9 cellular contexts compared by ENCODE assay signal in the genomic region with DNA sequence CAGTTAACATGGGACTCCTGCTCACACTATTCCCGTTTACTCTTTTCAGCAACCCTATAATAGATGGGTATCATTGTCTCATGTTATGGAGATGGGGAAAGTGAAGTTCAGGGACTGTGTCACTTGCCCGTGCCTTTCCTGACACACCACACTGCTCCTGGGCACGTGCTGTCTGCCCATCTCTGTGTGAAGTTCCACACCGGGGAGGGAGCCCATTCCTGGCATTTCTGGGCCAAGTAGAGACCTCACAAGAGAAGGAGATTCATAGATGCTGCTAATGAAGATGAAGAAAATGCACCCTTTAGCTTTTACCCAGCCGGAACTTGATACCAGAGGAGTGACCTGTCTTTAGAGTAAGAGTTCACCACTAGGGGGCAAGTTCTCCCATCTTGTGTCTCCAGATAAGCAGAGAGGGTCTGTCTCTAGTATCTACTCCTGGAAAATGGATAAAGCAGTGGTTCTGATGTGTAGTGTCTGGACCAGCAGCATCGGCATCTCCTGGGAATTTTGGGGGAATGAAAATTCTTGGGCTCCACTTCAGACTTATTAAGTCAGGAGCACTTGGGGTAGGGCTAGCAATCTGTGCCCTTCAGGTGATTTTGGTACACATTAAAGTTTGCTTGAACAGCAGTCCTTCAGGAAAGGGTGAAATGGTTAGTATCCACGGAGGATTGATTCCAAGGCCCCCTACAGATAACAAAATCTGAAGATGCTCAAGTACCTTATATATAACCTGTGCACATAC. TPM values are rescaled to one million over a fixed set of nuclear protein-coding genes. Genes with fewer than 3 reads are reported as not detected.
DNase-seq lines count a peak whose midpoint lies in the region; ATAC-seq and TF ChIP-seq lines count a peak whose summit lies in the region.
"Had no signal": no experiment of that assay in that cellular context is flagged by ENCODE, and none has a peak within 500 bp of the region (broad histone marks: within the 10 kb centered on the region; RNA-seq: fewer than 3 reads in every experiment).

No MANE protein-coding gene starts in this region.

- no peak overlapping the region for H2AK5ac ChIP-seq in IMR-90 (ENCODE audit: low read depth, low read length)

- no peaks in the 10 kb centered on the region for H4K20me1 ChIP-seq in IMR-90 (ENCODE audit: insufficient read depth, low read length)

- H3K4ac ChIP-seq in IMR-90 (ENCODE audit: low read depth, low read length): 0 out of 2 replicates have a peak overlapping the region, but pooled peaks have one; percentile 16

- H3K4me3 ChIP-seq in IMR-90 (ENCODE audit: insufficient read depth, low read depth, low read length) (no peak overlapping the region), heart right ventricle (no peak overlapping the region), skeletal muscle cell (ENCODE audit: low read depth, low read length) (no peak overlapping the region)

- H3K4me1 ChIP-seq in IMR-90 (ENCODE audit: control insufficient read depth, insufficient read depth, low read length): peaks cover 3% of the 10 kb centered on the region
- H3K4me1 ChIP-seq in heart right ventricle: peaks cover 0 to 32% (median 25%) of the 10 kb centered on the region in 9 donors

- H3K27me3 ChIP-seq in IMR-90 (ENCODE audit: control insufficient read depth, insufficient read depth, low read length) (no peaks in the 10 kb centered on the region), heart right ventricle (no peaks in the 10 kb centered on the region)
- H3K27me3 ChIP-seq: BLaER1 treated with 17β-estradiol and CSF1 and Interleukin-3, amounts not matched to agents 10 nM and 100 nM had no signal

- no peak overlapping the region for H3K18ac ChIP-seq in IMR-90 (ENCODE audit: low read depth, low read length)

- H3K14ac ChIP-seq in IMR-90 (replicated peaks; ENCODE audit: low read depth, low read length): no peak overlapping the region

- H3K27ac ChIP-seq in IMR-90 (ENCODE audit: insufficient read depth, low read length) (no peak overlapping the region), heart right ventricle (no peak overlapping the region)

- no peak overlapping the region for H2BK5ac ChIP-seq in IMR-90 (ENCODE audit: low read depth, low read length, poor library complexity, severe bottlenecking)

- H3K9me3 ChIP-seq in IMR-90 (ENCODE audit: control insufficient read depth, insufficient read depth, low read length) (no peaks in the 10 kb centered on the region), heart right ventricle (no peaks in the 10 kb centered on the region)
- H3K9me3 ChIP-seq: BLaER1 treated with 17β-estradiol and CSF1 and Interleukin-3, amounts not matched to agents 10 nM and 100 nM had no signal

- BruUV-seq in IMR-90 (replicated peaks; lab: Mats Ljungman, UMichigan): no TSS peak

- H2BK120ac ChIP-seq in IMR-90 (ENCODE audit: low read depth, low read length): no peak overlapping the region

- no peak overlapping the region for H2BK20ac ChIP-seq in IMR-90 (ENCODE audit: low read depth, low read length)

- no CpG with 5 or more reads among the region's 7 CpGs for WGBS in IMR-90 (ENCODE audit: extremely low coverage in 2 of 2, insufficient read length in 1 of 2), 2 experiments
- WGBS in heart right ventricle, 2 donors: 52 to 54% methylated on average over 7 of the region's 7 CpGs

- peak; percentile 53 for ATAC-seq in GM21526 (IDR thresholded peaks at IDR 0.05; ENCODE audit: low FRiP score, unreplicated experiment)
- ATAC-seq in IMR-90 (ENCODE audit: low read depth): peak; percentile 61
- peak; percentile 29 to 59 for ATAC-seq in activated naive CD4-positive, alpha-beta T cell treated with anti-CD3 and anti-CD28 coated beads, Interleukin-2, amount 50 U/mL, for 72 hours
- ATAC-seq in heart right ventricle: peak in 6 of 8 donors; percentile 28 to 75 (median 38)

- H3K9me1 ChIP-seq in IMR-90 (ENCODE audit: insufficient read depth, low read length): peaks cover 3% of the 10 kb centered on the region; the same call in 1 of the 2 replicates

- peak overlapping the region; percentile 45 to 100 for H3K27ac Mint-ChIP-seq in activated naive CD4-positive, alpha-beta T cell treated with anti-CD3 and anti-CD28 coated beads, Interleukin-2, amount 50 U/mL, for 72 hours

- H3K4me2 ChIP-seq in IMR-90 (ENCODE audit: low read depth, low read length): no peak overlapping the region

- TF ChIP-seq POLR2A in IMR-90 (IDR thresholded peaks at IDR 0.05; ENCODE audit: low read depth, low read length): no peak

- peaks cover 30 to 33% of the 10 kb centered on the region in 2 donors for H3K36me3 Mint-ChIP-seq in activated naive CD4-positive, alpha-beta T cell treated with anti-CD3 and anti-CD28 coated beads, Interleukin-2, amount 50 U/mL, for 72 hours

- TF ChIP-seq CTCF in IMR-90 (conservative IDR thresholded peaks at IDR 0.05; ENCODE audit: low read depth, low read length) (peak; percentile 55), heart right ventricle (IDR thresholded peaks at IDR 0.05) (peak; percentile 23 to 64 (median 57))

- DNase-seq in activated CD4-positive, CD25-positive, alpha-beta regulatory T cell treated with anti-CD3 and anti-CD28 coated beads, Interleukin-2, amount 50 U/mL, for 16 hours (ENCODE audit: low read depth, low spot score): peak; percentile 4
- no peak for DNase-seq in activated CD4-positive, CD25-positive, alpha-beta regulatory T cell treated with anti-CD3 and anti-CD28 coated beads, Interleukin-2, amount 50 U/mL, for 72 hours
- DNase-seq in IMR-90 (peak; percentile 55), NOMO-1 treated with dmso at 0.1 percent for 144 hours (lab: John Stamatoyannopoulos, UW; ENCODE audit: unreplicated experiment) (peak; percentile 43), heart right ventricle (no peak), skeletal muscle cell (ENCODE audit: low read depth) (peak; percentile 10)
- peak in 1 of 2 donors; percentile 38 for DNase-seq in activated naive CD4-positive, alpha-beta T cell treated with anti-CD3 and anti-CD28 coated beads, Interleukin-2, amount 50 U/mL, for 72 hours (ENCODE audit: low spot score in 2 of 2)

- 0 out of 4 replicates have a peak overlapping the region, but pooled peaks of 1 of the 2 experiments have one; percentile 19 for H4K8ac ChIP-seq in IMR-90 (ENCODE audit: low read depth in 2 of 2, low read length in 2 of 2)

- H3K23ac ChIP-seq in IMR-90 (ENCODE audit: low read depth, low read length): no peak overlapping the region

- POLR2A ChIA-PET in IMR-90 (lab: Charles Lee; ENCODE audit: unreplicated experiment): no interaction called here

- no peak overlapping the region for H2BK15ac ChIP-seq in IMR-90 (ENCODE audit: low read depth, low read length)

- TF ChIP-seq RAD21 in IMR-90 (IDR thresholded peaks at IDR 0.05; ENCODE audit: low read length): peak; percentile 35

- no peak overlapping the region for H2AK9ac ChIP-seq in IMR-90 (replicated peaks; ENCODE audit: low read depth, low read length, poor library complexity)

- CTCF ChIA-PET in IMR-90 (lab: Yijun Ruan, JAX): interaction anchor here (0.7 kb wide), 1 partner anchor 382 kb away, joined by 3 read pairs; no protein-coding TSS in a partner anchor

- H4K91ac ChIP-seq in IMR-90 (ENCODE audit: insufficient read depth, low read depth, low read length): no peak overlapping the region

- in situ Hi-C loops in IMR-90 (cut with MboI; ENCODE audit: low sequenced_read_pairs): no loop called here

- no peaks in the 10 kb centered on the region for H3K36me3 ChIP-seq in IMR-90 (ENCODE audit: control insufficient read depth, insufficient read depth, low read length)
- H3K36me3 ChIP-seq in heart right ventricle: peaks cover 0 to 6% (median 0%) of the 10 kb centered on the region in 9 donors

- H3K9me3 Mint-ChIP-seq in activated naive CD4-positive, alpha-beta T cell treated with anti-CD3 and anti-CD28 coated beads, Interleukin-2, amount 50 U/mL, for 72 hours: no peaks in the 10 kb centered on the region

- no peak overlapping the region for H3K9ac ChIP-seq in IMR-90 (ENCODE audit: low read depth, low read length)

- no peak overlapping the region for H3K56ac ChIP-seq in IMR-90 (ENCODE audit: extremely low read depth, insufficient read depth, low read length)

- no peak overlapping the region for H4K5ac ChIP-seq in IMR-90 (ENCODE audit: low read depth, low read length)

- dilution Hi-C loops in IMR-90 (cut with HindIII; ENCODE audit: low sequenced_read_pairs, unreplicated experiment): no loop called here

- peaks cover 14 to 45% of the 10 kb centered on the region in 2 experiments for H3K79me1 ChIP-seq in IMR-90 (ENCODE audit: low read depth in 1 of 2, low read length in 2 of 2)

- peak overlapping the region; percentile 70 for H2AFZ ChIP-seq in IMR-90 (replicated peaks; ENCODE audit: low read length, poor library complexity)

- intact Hi-C loops in IMR-90 (cut with micrococcal nuclease) (loop anchor here (5.0 kb wide), 1 partner anchor 824 kb away; the partner anchor contains the start of genes ANAPC13 and CEP63), heart right ventricle (cut with DNase I) (loop anchor here in 9 of 10 donors (5.0 to 10.0 kb wide), 9 partner anchors 86 to 824 kb away; partner anchors contain the start of genes SRPRB (in 4 of the 9), ANAPC13 (in 1 of the 9), CEP63 (in 1 of the 9) and RAB6B (in 1 of the 9))

TF ChIP-seq in IMR-90, 13 proteins besides CTCF, POLR2A, EP300 and RAD21:
- TF ChIP-seq RFX5 (IDR thresholded peaks at IDR 0.05; ENCODE audit: low read depth, low read length) (no peak), SMC3 (IDR thresholded peaks at IDR 0.05; ENCODE audit: low read depth, low read length) (peak; percentile 17; the same call in 1 of the 2 replicates)

RNA-seq across cellular contexts. Expression of gene TOPBP1, which starts 2.0 kb away (rescaled TPM):
- total RNA-seq in IMR-90 (2012; rRNA removed) (50.0 and 50.5 TPM in 2 replicates), heart right ventricle (10 to 100 TPM in 9 of 10 donors, 1 to 10 TPM in 1; 7.3 to 11.8 (median 11.3) TPM)
- polyA plus RNA-seq in IMR-90 (2012; rRNA removed) (19.2 and 19.5 TPM in 2 replicates), heart right ventricle (1 to 10 TPM; 5.7 to 7.3 TPM)
- polyA plus RNA-seq in IMR-90 (2012; cell fraction: cytosol; rRNA removed): 2.3 and 4.7 TPM in 2 replicates
- polyA plus RNA-seq in IMR-90 (2012; cell fraction: nucleus; rRNA removed; ENCODE audit: low replicate concordance): 8.2 and 48.1 TPM in 2 replicates
- 100 to 1,000 TPM; 110 to 112 TPM for total RNA-seq in activated naive CD4-positive, alpha-beta T cell treated with anti-CD3 and anti-CD28 coated beads, Interleukin-2, amount 50 U/mL, for 72 hours

Comparison
In these comparisons a context has a peak if more than half of its experiments do, and no peak if none do; other contexts are left out.
1. DNase-seq: peak in activated CD4-positive, CD25-positive, alpha-beta regulatory T cell treated with anti-CD3 and anti-CD28 coated beads, Interleukin-2, amount 50 U/mL, for 16 hours (single experiment), IMR-90 (single experiment), NOMO-1 treated with dmso at 0.1 percent for 144 hours (single experiment) and skeletal muscle cell (single experiment); none in activated CD4-positive, CD25-positive, alpha-beta regulatory T cell treated with anti-CD3 and anti-CD28 coated beads, Interleukin-2, amount 50 U/mL, for 72 hours (single experiment) and heart right ventricle (0 of 2).
2. Peak in every context shown above with its lines, with median percentiles within 50 percentile points of each other: ATAC-seq.